ENCODE assay signal across 20 cellular contexts in genomic region chr12:68011882-68012207, GRCh38. TPM values are rescaled to one million over a fixed set of nuclear protein-coding genes. Genes with fewer than 3 reads are reported as not detected.
DNase-seq lines count a peak whose midpoint lies in the region; ATAC-seq and TF ChIP-seq lines count a peak whose summit lies in the region.
"Had no signal": no experiment of that assay in that cellular context is flagged by ENCODE, and none has a peak within 500 bp of the region (broad histone marks: within the 10 kb centered on the region; RNA-seq: fewer than 3 reads in every experiment).

No MANE protein-coding gene starts in this region.

- H3K4me1 Mint-ChIP-seq in CD4-positive, alpha-beta memory T cell = peaks cover 15 to 28% (median 22%) of the 10 kb centered on the region in 4 donors
- H3K4me1 Mint-ChIP-seq in T-cell = peaks cover 12 to 23% (median 16%) of the 10 kb centered on the region in 3 donors
- H3K4me1 Mint-ChIP-seq in nephron progenitor cell = peaks cover 23% of the 10 kb centered on the region

- no peak for TF ChIP-seq CTCF in fibroblast of villous mesenchyme (IDR thresholded peaks at IDR 0.05; ENCODE audit: insufficient read depth, low read depth, low read length)
- no peak for TF ChIP-seq CTCF in nephron progenitor cell (IDR thresholded peaks at IDR 0.05)

- intact Hi-C loops in CD4-positive, alpha-beta memory T cell (cut with micrococcal nuclease) = no loop called here

- H3K27ac Mint-ChIP-seq in CD4-positive, alpha-beta memory T cell = peak overlapping the region in 4 of 7 donors; percentile 10 to 72 (median 54)
- peak overlapping the region; percentile 17 to 47 for H3K27ac Mint-ChIP-seq in T-cell
- no peak overlapping the region for H3K27ac Mint-ChIP-seq in nephron progenitor cell
- H3K27ac Mint-ChIP-seq: naive thymus-derived CD4-positive, alpha-beta T cell had no signal

- no peaks in the 10 kb centered on the region for H3K9me3 ChIP-seq in CD4-positive, alpha-beta memory T cell (ENCODE audit: control insufficient read depth in 1 of 2, low read length in 2 of 2)
- no peaks in the 10 kb centered on the region for H3K9me3 ChIP-seq in HAP-1
- H3K9me3 ChIP-seq: MG63, upper lobe of left lung had no signal

- no peaks in the 10 kb centered on the region for H3K27me3 Mint-ChIP-seq in CD4-positive, alpha-beta memory T cell
- no peaks in the 10 kb centered on the region for H3K27me3 Mint-ChIP-seq in T-cell
- H3K27me3 Mint-ChIP-seq in nephron progenitor cell (ENCODE audit: low read depth, poor library complexity) = no peaks in the 10 kb centered on the region
- H3K27me3 Mint-ChIP-seq: naive thymus-derived CD4-positive, alpha-beta T cell had no signal

- H3K36me3 ChIP-seq in CD4-positive, alpha-beta memory T cell (ENCODE audit: insufficient read depth, low read length) = no peaks in the 10 kb centered on the region
- no peaks in the 10 kb centered on the region for H3K36me3 ChIP-seq in HAP-1 (replicated peaks)
- H3K36me3 ChIP-seq: MG63, upper lobe of left lung had no signal

- peaks cover 15 to 20% of the 10 kb centered on the region in 2 donors for H3K36me3 Mint-ChIP-seq in CD4-positive, alpha-beta memory T cell
- peaks cover 18% of the 10 kb centered on the region for H3K36me3 Mint-ChIP-seq in T-cell
- no peaks in the 10 kb centered on the region for H3K36me3 Mint-ChIP-seq in nephron progenitor cell (ENCODE audit: low read depth)

- H3K4me1 ChIP-seq in CD4-positive, alpha-beta memory T cell (ENCODE audit: insufficient read depth, low read length) = peaks cover 28% of the 10 kb centered on the region
- no peaks in the 10 kb centered on the region for H3K4me1 ChIP-seq in HAP-1
- H3K4me1 ChIP-seq: upper lobe of left lung had no signal

- H3K27me3 ChIP-seq in CD4-positive, alpha-beta memory T cell (ENCODE audit: insufficient read depth, low read length) = no peaks in the 10 kb centered on the region
- H3K27me3 ChIP-seq in HAP-1 (ENCODE audit: low read depth) = no peaks in the 10 kb centered on the region
- H3K27me3 ChIP-seq: hepatocyte, MG63, upper lobe of left lung had no signal

- no peak overlapping the region for H3K27ac ChIP-seq in CD4-positive, alpha-beta memory T cell (ENCODE audit: low read depth, low read length)
- H3K27ac ChIP-seq: hepatocyte, upper lobe of left lung had no signal

- peak overlapping the region in 6 of 8 donors; percentile 20 to 62 (median 40) for H3K4me3 Mint-ChIP-seq in CD4-positive, alpha-beta memory T cell
- H3K4me3 Mint-ChIP-seq in T-cell (no peak overlapping the region), nephron progenitor cell (no peak overlapping the region)
- H3K4me3 Mint-ChIP-seq: naive thymus-derived CD4-positive, alpha-beta T cell had no signal

- POLR2A ChIA-PET in CD4-positive, alpha-beta memory T cell (lab: Charles Lee; ENCODE audit: partially characterized antibody) = interaction anchor here (0.5 to 1.4 kb wide), 3 partner anchors 9 to 239 kb away, joined by 4 to 5 read pairs (median 4); no protein-coding TSS in a partner anchor
- POLR2A ChIA-PET in T-cell (lab: Charles Lee) = no interaction called here

- in situ Hi-C loops in HAP-1 (cut with MboI; ENCODE audit: low sequenced_read_pairs) = no loop called here

- H3K4me3 ChIP-seq in CD4-positive, alpha-beta memory T cell (ENCODE audit: low read length in 2 of 2) = no peak overlapping the region
- H3K4me3 ChIP-seq in fibroblast of villous mesenchyme (ENCODE audit: low read depth, low read length) (no peak overlapping the region), HAP-1 (no peak overlapping the region)
- H3K4me3 ChIP-seq: hepatocyte, MG63, upper lobe of left lung had no signal

- no peak for DNase-seq in CD4-positive, alpha-beta memory T cell
- DNase-seq in T-cell (no peak), fibroblast of villous mesenchyme (ENCODE audit: low read depth) (peak; percentile 57), HAP-1 (ENCODE audit: low spot score in 2 of 2) (no peak), nephron progenitor cell (no peak)
- DNase-seq: activated naive CD4-positive, alpha-beta T cell; C1 segment of cervical spinal cord; MG63; naive thymus-derived CD4-positive, alpha-beta T cell; NCI-H2081 treated with DMSO at 0.1 percent for 48 hours; stimulated activated CD4-positive, alpha-beta T cell treated with anti-CD3 and anti-CD28 coated beads, Interleukin-4, amount 100 ng/mL, for 1 hour; T1000; upper lobe of left lung had no signal

- peaks cover 0 to 4% (median 0%) of the 10 kb centered on the region in 8 donors for H3K9me3 Mint-ChIP-seq in CD4-positive, alpha-beta memory T cell
- H3K9me3 Mint-ChIP-seq in T-cell (peaks cover 0 to 5% (median 0%) of the 10 kb centered on the region in 3 donors), nephron progenitor cell (no peaks in the 10 kb centered on the region)

- CTCF ChIA-PET in CD4-positive, alpha-beta memory T cell (lab: Charles Lee; ENCODE audit: partially characterized antibody) = interaction anchor here (1.0 to 2.3 kb wide), 3 partner anchors 9 to 28 kb away, joined by 3 to 9 read pairs (median 6); no protein-coding TSS in a partner anchor
- CTCF ChIA-PET in T-cell (lab: Charles Lee) = interaction anchor here (0.6 to 1.0 kb wide), 4 partner anchors 8 to 681 kb away, joined by 3 to 7 read pairs (median 4); no protein-coding TSS in a partner anchor

- ATAC-seq in GM21390 (IDR thresholded peaks at IDR 0.05; ENCODE audit: unreplicated experiment) (peak; percentile 39), T-cell (replicated peaks in 1 of 4) (no peak), HG03175 (IDR thresholded peaks at IDR 0.05; ENCODE audit: unreplicated experiment) (no peak), HG03571 (IDR thresholded peaks at IDR 0.05; ENCODE audit: unreplicated experiment) (no peak)
- ATAC-seq: naive thymus-derived CD4-positive, alpha-beta T cell; Right ventricle myocardium inferior had no signal

RNA-seq across cellular contexts. Expression of gene IFNG-AS1, which starts 22.6 kb away (rescaled TPM):
- 10 to 100 TPM; 11.7 to 14.5 TPM for total RNA-seq in CD4-positive, alpha-beta memory T cell
- polyA plus RNA-seq in CD4-positive, alpha-beta memory T cell = 10 to 100 TPM in 1 of 2 donors, 1 to 10 TPM in 1; 4.6 to 11.3 TPM
- 1 to 10 TPM; 1.2 to 6.2 (median 3.3) TPM for total RNA-seq in T-cell
- total RNA-seq in fibroblast of villous mesenchyme = not detected in 2 replicates
- total RNA-seq: H4, hepatocyte, renal cortical epithelial cell, Right ventricle myocardium inferior had no signal
- polyA plus RNA-seq: hepatocyte had no signal

Comparison
In these comparisons a context has a peak if more than half of its experiments do, and no peak if none do; other contexts are left out.
1. H3K4me3 Mint-ChIP-seq: peak in CD4-positive, alpha-beta memory T cell (6 of 8); none in T-cell (0 of 3) and nephron progenitor cell (single experiment).